In genomic region chr4:8248091-8248490, GRCh38 we compare ENCODE assay signal across 20 cellular contexts. TPM values are rescaled to one million over a fixed set of nuclear protein-coding genes. Genes with fewer than 3 reads are reported as not detected.
DNase-seq lines count a peak whose midpoint lies in the region; ATAC-seq and TF ChIP-seq lines count a peak whose summit lies in the region.
"Had no signal": no experiment of that assay in that cellular context is flagged by ENCODE, and none has a peak within 500 bp of the region (broad histone marks: within the 10 kb centered on the region; RNA-seq: fewer than 3 reads in every experiment).

No MANE protein-coding gene starts in this region.

- H3K27me3 ChIP-seq in right cardiac atrium (ENCODE audit: control insufficient read depth, insufficient read depth) (no peaks in the 10 kb centered on the region), mucosa of stomach (ENCODE audit: control insufficient read depth, insufficient read depth, low read length) (no peaks in the 10 kb centered on the region), vagina (no peaks in the 10 kb centered on the region), GM23248 (replicated peaks; ENCODE audit: insufficient read depth) (no peaks in the 10 kb centered on the region)
- H3K27me3 ChIP-seq: neutrophil had no signal

- no peaks in the 10 kb centered on the region for H3F3A ChIP-seq in GM23248 (ENCODE audit: insufficient read depth)

- H3K36me3 ChIP-seq in mucosa of stomach (ENCODE audit: control insufficient read depth, insufficient read depth, low read length) (no peaks in the 10 kb centered on the region), vagina (no peaks in the 10 kb centered on the region), GM23248 (ENCODE audit: low read depth) (no peaks in the 10 kb centered on the region)
- H3K36me3 ChIP-seq: neutrophil had no signal

- no peaks in the 10 kb centered on the region for H3K9me2 ChIP-seq in GM23248 (ENCODE audit: insufficient read depth)

- no peak for TF ChIP-seq POLR2A in vagina (IDR thresholded peaks at IDR 0.05)

- DNase-seq in right cardiac atrium = no peak
- no peak for DNase-seq in cardiac septum (ENCODE audit: low spot score)
- peak; percentile 46 for DNase-seq in fibroblast of peridontal ligament (ENCODE audit: extremely low read depth)
- no peak for DNase-seq in vagina (ENCODE audit: extremely low spot score in 2 of 2)
- no peak for DNase-seq in DMS53 (lab: John Stamatoyannopoulos, UW)
- no peak for DNase-seq in GM23248
- DNase-seq: ACHN; activated CD4-positive, alpha-beta T cell treated with anti-CD3 and anti-CD28 coated beads, Interleukin-2, amount 10 ng/mL, durations not matched to agents 7 days and 5 days; activated CD8-positive, alpha-beta memory T cell treated with anti-CD3 and anti-CD28 coated beads, Interleukin-2, amount 50 U/mL, for 48 hours; activated naive CD4-positive, alpha-beta T cell; NCI-H1930; retina; SHP77; stimulated activated naive CD4-positive, alpha-beta T cell; T-cell had no signal

- no peaks in the 10 kb centered on the region for H3K79me2 ChIP-seq in GM23248 (ENCODE audit: insufficient read depth)

- H2AFZ ChIP-seq in GM23248 = no peak overlapping the region

- H3K4me3 ChIP-seq in right cardiac atrium (ENCODE audit: low read length) (no peak overlapping the region), mucosa of stomach (ENCODE audit: low read length) (no peak overlapping the region), vagina (no peak overlapping the region), GM23248 (no peak overlapping the region)

- intact Hi-C loops in right cardiac atrium (cut with DNase I) = no loop called here
- intact Hi-C loops in cardiac septum (cut with DNase I) = no loop called here
- intact Hi-C loops in vagina (cut with DNase I) = no loop called here

- no peak overlapping the region for H3K4me2 ChIP-seq in GM23248 (ENCODE audit: unreplicated experiment)

- H4K20me1 ChIP-seq in GM23248 (ENCODE audit: insufficient read depth) = no peaks in the 10 kb centered on the region

- H3K4me1 ChIP-seq in right cardiac atrium (ENCODE audit: control insufficient read depth, insufficient read depth, low read length) (peaks cover 3% of the 10 kb centered on the region), mucosa of stomach (ENCODE audit: control insufficient read depth, insufficient read depth, low read length) (peaks cover 21% of the 10 kb centered on the region), vagina (peaks cover 11% of the 10 kb centered on the region), GM23248 (ENCODE audit: insufficient read depth) (no peaks in the 10 kb centered on the region)

- ATAC-seq in right cardiac atrium (no peak), esophagus mucosa (no peak)
- ATAC-seq: T-cell had no signal

- no peak for TF ChIP-seq CTCF in vagina (IDR thresholded peaks at IDR 0.05)

- H3K9ac ChIP-seq in mucosa of stomach (ENCODE audit: low read length) (peak overlapping the region; percentile 46), GM23248 (no peak overlapping the region)

- WGBS in right cardiac atrium = 74% methylated on average over 7 of the region's 7 CpGs
- WGBS in GM23248 (ENCODE audit: low coverage in 1 of 2, low lambda C conversion rate in 2 of 2, missing lambda C conversion rate in 2 of 2), 2 experiments = 40% methylated on average over 7 of the region's 7 CpGs

- H3K9me3 ChIP-seq in right cardiac atrium (ENCODE audit: control insufficient read depth, low read length) (no peaks in the 10 kb centered on the region), mucosa of stomach (ENCODE audit: control insufficient read depth, low read length) (no peaks in the 10 kb centered on the region), vagina (no peaks in the 10 kb centered on the region), GM23248 (ENCODE audit: low read depth) (no peaks in the 10 kb centered on the region)
- H3K9me3 ChIP-seq: neutrophil had no signal

- in situ Hi-C loops in GM23248 (cut with MboI) = loop anchor here (5.0 to 25.0 kb wide), 2 partner anchors 154 to 364 kb away; no protein-coding TSS in a partner anchor

- H3K27ac ChIP-seq in right cardiac atrium (ENCODE audit: low read length) = peak overlapping the region; percentile 80
- H3K27ac ChIP-seq in vagina = peak overlapping the region; percentile 67
- no peak overlapping the region for H3K27ac ChIP-seq in GM23248
- H3K27ac ChIP-seq: epithelial cell of prostate, neutrophil had no signal

RNA-seq across cellular contexts. Expression of gene HTRA3, which starts 21.5 kb away (rescaled TPM):
- total RNA-seq in right cardiac atrium = 100 to 1,000 TPM in 2 of 4 donors, 10 to 100 TPM in 2; 52.8 to 133 (median 96.0) TPM
- polyA plus RNA-seq in right cardiac atrium = 80.6 TPM
- total RNA-seq in cardiac septum = 50.8 TPM
- 33.1 TPM for total RNA-seq in vagina
- 3.2 and 5.9 TPM in 2 replicates for total RNA-seq in GM23248 (2014; rRNA removed; shearing (Covaris generic))
- polyA plus RNA-seq in GM23248 (2016; fragmentation: Nextera tagmentation; extraction: Ambion mirVana) = 5.2 and 5.7 TPM in 2 replicates
- total RNA-seq in esophagus mucosa = 1.0 TPM
- total RNA-seq: activated CD4-positive, alpha-beta T cell treated with anti-CD3 and anti-CD28 coated beads, Interleukin-2, amount 10 ng/mL, durations not matched to agents 7 days and 5 days; NCI-H460 had no signal

RNA-seq across cellular contexts. Expression of gene SH3TC1, which starts 49.0 kb away (rescaled TPM):
- 10 to 100 TPM in 3 of 4 donors, 1 to 10 TPM in 1; 6.6 to 17.1 (median 11.1) TPM for total RNA-seq in right cardiac atrium
- polyA plus RNA-seq in right cardiac atrium = 5.4 TPM
- 16.5 TPM for total RNA-seq in cardiac septum
- total RNA-seq in vagina = 50.6 TPM
- total RNA-seq in GM23248 (2014; rRNA removed; shearing (Covaris generic)) = 6.5 and 9.9 TPM in 2 replicates
- 0.57 and 2.3 TPM in 2 replicates for polyA plus RNA-seq in GM23248 (2016; fragmentation: Nextera tagmentation; extraction: Ambion mirVana)
- total RNA-seq in esophagus mucosa = 52.9 TPM
